Comparison of ENCODE assay signal across 8 cellular contexts in genomic region chr5:8457187-8458037, GRCh38.
A peak's percentile ranks its signal among the peaks of the same experiment; 100 is the strongest.
DNase-seq lines count a peak whose midpoint lies in the region; ATAC-seq and TF ChIP-seq lines count a peak whose summit lies in the region.

No MANE protein-coding gene starts in this region.

- H3K9me3 ChIP-seq in HEK293 (ENCODE audit: control insufficient read depth, insufficient read depth, low read depth, low read length): no peaks in the 10 kb centered on the region

- ATAC-seq in GM18873 (IDR thresholded peaks at IDR 0.05; ENCODE audit: low FRiP score, unreplicated experiment): no peak

- peak overlapping the region; percentile 75 for H3K4me3 ChIP-seq in HEK293 (ENCODE audit: low read depth, low read length)

- no peaks in the 10 kb centered on the region for H3K4me1 ChIP-seq in HEK293 (ENCODE audit: control insufficient read depth, insufficient read depth, low read length)

- H3K36me3 ChIP-seq in HEK293 (ENCODE audit: control insufficient read depth in 2 of 2, insufficient read depth in 1 of 2, low read length in 2 of 2): peaks cover 5 to 30% of the 10 kb centered on the region in 2 experiments; a peak in 2 of 3 replicates

- CTCF ChIA-PET in HEK293 (lab: Yijun Ruan, JAX): no interaction called here

- TF ChIP-seq CTCF in HEK293 (tag by site-specific recombination; IDR thresholded peaks at IDR 0.05): no peak

- peak overlapping the region; percentile 48 for H3K27ac ChIP-seq in HEK293 (ENCODE audit: extremely low read depth, low read depth, low read length)
- H3K27ac ChIP-seq in cingulate gyrus (ENCODE audit: low read depth, low read length): peak overlapping the region; percentile 91

- DNase-seq in DMS53 treated with DMSO at 0.1 percent for 48 hours (lab: John Stamatoyannopoulos, UW; ENCODE audit: unreplicated experiment) (peak; percentile 49), NCI-H146 (lab: John Stamatoyannopoulos, UW) (peak; percentile 98), left kidney (ENCODE audit: low read depth, low spot score) (peak; percentile 99)
- DNase-seq in activated CD4-positive, alpha-beta T cell treated with anti-CD3 and anti-CD28 coated beads for 4 hours: peak; percentile 81 to 86
- peak; percentile 90 for DNase-seq in stimulated activated CD4-positive, alpha-beta T cell treated with anti-CD3 and anti-CD28 coated beads, Interleukin-4, amount 100 ng/mL, for 24 hours

- POLR2A ChIA-PET in HEK293 (lab: Yijun Ruan, JAX): interaction anchor here (0.6 to 1.2 kb wide), 5 partner anchors 8 to 1213 kb away, joined by 3 to 10 read pairs (median 4); no protein-coding TSS in a partner anchor

TF ChIP-seq in HEK293, 187 proteins besides CTCF, POLR2A, EP300 and RAD21 (continues in another document):
- no peak for TF ChIP-seq ZBTB49 (tag by site-specific recombination; IDR thresholded peaks at IDR 0.05; ENCODE audit: low read depth)
- no peak for TF ChIP-seq ATF2 (tag by site-specific recombination; IDR thresholded peaks at IDR 0.05; ENCODE audit: low read depth)
- TF ChIP-seq MEIS1 (CRISPR knock-in tag; IDR thresholded peaks at IDR 0.05; ENCODE audit: borderline replicate concordance): 0 out of 2 replicates have a peak, but pooled peaks have one; percentile 12
- TF ChIP-seq SP3 (tag by site-specific recombination; IDR thresholded peaks at IDR 0.05): peak; percentile 77
- no peak for TF ChIP-seq ZNF350 (tag by site-specific recombination; IDR thresholded peaks at IDR 0.05)
- TF ChIP-seq RBAK (tag by site-specific recombination; IDR thresholded peaks at IDR 0.05): no peak
- TF ChIP-seq TSHZ1 (tag by site-specific recombination; IDR thresholded peaks at IDR 0.05; ENCODE audit: borderline replicate concordance): no peak
- no peak for TF ChIP-seq ZNF621 (tag by site-specific recombination; IDR thresholded peaks at IDR 0.05)
- TF ChIP-seq, protein P1, sequence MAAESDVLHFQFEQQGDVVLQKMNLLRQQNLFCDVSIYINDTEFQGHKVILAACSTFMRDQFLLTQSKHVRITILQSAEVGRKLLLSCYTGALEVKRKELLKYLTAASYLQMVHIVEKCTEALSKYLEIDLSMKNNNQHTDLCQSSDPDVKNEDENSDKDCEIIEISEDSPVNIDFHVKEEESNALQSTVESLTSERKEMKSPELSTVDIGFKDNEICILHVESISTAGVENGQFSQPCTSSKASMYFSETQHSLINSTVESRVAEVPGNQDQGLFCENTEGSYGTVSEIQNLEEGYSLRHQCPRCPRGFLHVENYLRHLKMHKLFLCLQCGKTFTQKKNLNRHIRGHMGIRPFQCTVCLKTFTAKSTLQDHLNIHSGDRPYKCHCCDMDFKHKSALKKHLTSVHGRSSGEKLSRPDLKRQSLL (tag by site-specific recombination; IDR thresholded peaks at IDR 0.05): 0 out of 2 replicates have a peak, but pooled peaks have one; percentile 24
- TF ChIP-seq SCRT1 (tag by site-specific recombination; IDR thresholded peaks at IDR 0.05; ENCODE audit: borderline replicate concordance): no peak
- no peak; the same call in 1 of the 2 replicates for TF ChIP-seq ZNF391 (tag by site-specific recombination; IDR thresholded peaks at IDR 0.05; ENCODE audit: borderline replicate concordance, low read depth)
- peak; percentile 77 for TF ChIP-seq ZBTB17 (tag by site-specific recombination; IDR thresholded peaks at IDR 0.05)
- TF ChIP-seq ZSCAN4 (tag by site-specific recombination; IDR thresholded peaks at IDR 0.05): no peak
- TF ChIP-seq ZNF510 (tag by site-specific recombination; IDR thresholded peaks at IDR 0.05; ENCODE audit: insufficient replicate concordance): no peak
- TF ChIP-seq, protein P2, sequence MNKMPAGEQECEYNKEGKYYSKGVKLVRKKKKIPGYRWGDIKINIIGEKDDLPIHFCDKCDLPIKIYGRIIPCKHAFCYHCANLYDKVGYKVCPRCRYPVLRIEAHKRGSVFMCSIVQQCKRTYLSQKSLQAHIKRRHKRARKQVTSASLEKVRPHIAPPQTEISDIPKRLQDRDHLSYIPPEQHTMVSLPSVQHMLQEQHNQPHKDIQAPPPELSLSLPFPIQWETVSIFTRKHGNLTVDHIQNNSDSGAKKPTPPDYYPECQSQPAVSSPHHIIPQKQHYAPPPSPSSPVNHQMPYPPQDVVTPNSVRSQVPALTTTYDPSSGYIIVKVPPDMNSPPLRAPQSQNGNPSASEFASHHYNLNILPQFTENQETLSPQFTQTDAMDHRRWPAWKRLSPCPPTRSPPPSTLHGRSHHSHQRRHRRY (tag by site-specific recombination; IDR thresholded peaks at IDR 0.05): no peak

Comparison
In these comparisons a context has a peak if more than half of its experiments do, and no peak if none do; other contexts are left out.
1. DNase-seq: peak in every context shown above with its lines; median percentile 99 in left kidney; 98 in NCI-H146; 90 in stimulated activated CD4-positive, alpha-beta T cell treated with anti-CD3 and anti-CD28 coated beads, Interleukin-4, amount 100 ng/mL, for 24 hours; 84 in activated CD4-positive, alpha-beta T cell treated with anti-CD3 and anti-CD28 coated beads for 4 hours; 49 in DMS53 treated with DMSO at 0.1 percent for 48 hours.